ENCODE assay signal across 9 cellular contexts in genomic region chr14:80839743-80840142, GRCh38.
"Had no signal": no experiment of that assay in that cellular context is flagged by ENCODE, and none has a peak within 500 bp of the region (broad histone marks: within the 10 kb centered on the region; RNA-seq: fewer than 3 reads in every experiment).

No MANE protein-coding gene starts in this region.

- H2AFZ ChIP-seq: GM23338 had no signal

- H3K9me3 ChIP-seq: HAP-1 had no signal

- H3K4me3 ChIP-seq: GM23248, GM23338, HAP-1 had no signal

- DNase-seq: GM23248, GOT3, H7, H9, HCEC 1CT, HFFc6 had no signal

- H3K4me2 ChIP-seq: GM23338 had no signal

- H3K27ac ChIP-seq: GM23248 had no signal

- ATAC-seq: GM23338, HCT116 had no signal
